1 cellular context compared by ENCODE assay signal in the genomic region with DNA sequence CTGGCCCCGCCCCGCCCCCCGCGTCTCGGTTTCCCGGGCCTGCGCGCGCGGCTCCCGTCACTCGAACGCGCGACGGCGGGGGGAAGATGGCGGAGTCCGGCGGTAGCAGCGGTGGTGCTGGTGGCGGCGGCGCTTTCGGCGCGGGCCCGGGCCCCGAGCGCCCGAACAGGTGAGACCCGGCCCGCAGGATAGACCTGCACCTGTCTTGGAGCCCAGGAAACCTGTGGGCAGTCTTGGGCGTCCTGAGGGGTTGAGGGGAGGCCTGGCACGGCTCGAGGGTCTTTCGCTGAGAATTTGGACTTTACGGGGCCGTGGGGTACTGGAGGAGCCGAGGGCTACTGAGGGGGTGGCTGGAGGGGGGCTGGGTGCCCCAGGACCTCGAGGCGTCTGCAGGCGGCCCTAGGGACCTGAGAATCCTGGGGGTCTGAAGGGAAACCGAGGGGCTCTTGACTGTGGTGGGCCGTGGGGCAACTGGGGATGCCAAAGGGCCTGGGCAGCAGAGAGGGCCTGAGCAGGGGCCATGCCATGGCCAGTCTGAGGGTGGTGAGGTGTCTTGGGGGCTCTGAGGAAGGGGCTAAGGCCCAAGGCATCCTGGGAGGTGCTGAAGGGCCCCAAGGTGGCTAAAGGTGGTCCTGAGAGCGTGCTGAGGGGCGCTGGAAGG.
TF ChIP-seq lines count a peak whose summit lies in the region.

A gene with protein sequence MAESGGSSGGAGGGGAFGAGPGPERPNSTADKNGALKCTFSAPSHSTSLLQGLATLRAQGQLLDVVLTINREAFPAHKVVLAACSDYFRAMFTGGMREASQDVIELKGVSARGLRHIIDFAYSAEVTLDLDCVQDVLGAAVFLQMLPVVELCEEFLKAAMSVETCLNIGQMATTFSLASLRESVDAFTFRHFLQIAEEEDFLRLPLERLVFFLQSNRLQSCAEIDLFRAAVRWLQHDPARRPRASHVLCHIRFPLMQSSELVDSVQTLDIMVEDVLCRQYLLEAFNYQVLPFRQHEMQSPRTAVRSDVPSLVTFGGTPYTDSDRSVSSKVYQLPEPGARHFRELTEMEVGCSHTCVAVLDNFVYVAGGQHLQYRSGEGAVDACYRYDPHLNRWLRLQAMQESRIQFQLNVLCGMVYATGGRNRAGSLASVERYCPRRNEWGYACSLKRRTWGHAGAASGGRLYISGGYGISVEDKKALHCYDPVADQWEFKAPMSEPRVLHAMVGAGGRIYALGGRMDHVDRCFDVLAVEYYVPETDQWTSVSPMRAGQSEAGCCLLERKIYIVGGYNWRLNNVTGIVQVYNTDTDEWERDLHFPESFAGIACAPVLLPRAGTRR (plus strand): TSS at position 60 of the 661 bp plus-strand sequence. CDS start 27 bp downstream, at position 87.

TF ChIP-seq in K562, 482 proteins besides CTCF, POLR2A, EP300 and RAD21 (continued from another document):
- TF ChIP-seq, protein P1, sequence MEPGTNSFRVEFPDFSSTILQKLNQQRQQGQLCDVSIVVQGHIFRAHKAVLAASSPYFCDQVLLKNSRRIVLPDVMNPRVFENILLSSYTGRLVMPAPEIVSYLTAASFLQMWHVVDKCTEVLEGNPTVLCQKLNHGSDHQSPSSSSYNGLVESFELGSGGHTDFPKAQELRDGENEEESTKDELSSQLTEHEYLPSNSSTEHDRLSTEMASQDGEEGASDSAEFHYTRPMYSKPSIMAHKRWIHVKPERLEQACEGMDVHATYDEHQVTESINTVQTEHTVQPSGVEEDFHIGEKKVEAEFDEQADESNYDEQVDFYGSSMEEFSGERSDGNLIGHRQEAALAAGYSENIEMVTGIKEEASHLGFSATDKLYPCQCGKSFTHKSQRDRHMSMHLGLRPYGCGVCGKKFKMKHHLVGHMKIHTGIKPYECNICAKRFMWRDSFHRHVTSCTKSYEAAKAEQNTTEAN (CRISPR knock-in tag; IDR thresholded peaks at IDR 0.05), result no peak
- TF ChIP-seq POLR2B (IDR thresholded peaks at IDR 0.05; ENCODE audit: low read depth, partially characterized antibody), result peak; percentile 57
- TF ChIP-seq SREBF1 (IDR thresholded peaks at IDR 0.05; ENCODE audit: borderline replicate concordance, low read depth, low read length), result no peak
- TF ChIP-seq ZZZ3 (IDR thresholded peaks at IDR 0.05), result no peak
- no peak for TF ChIP-seq ZNF143 (CRISPR knock-in tag; IDR thresholded peaks at IDR 0.05)
- no peak for TF ChIP-seq ZNF239 (CRISPR knock-in tag; IDR thresholded peaks at IDR 0.05)
- no peak for TF ChIP-seq SMAD1 (IDR thresholded peaks at IDR 0.05; ENCODE audit: low read depth, low read length, partially characterized antibody)
- no peak for TF ChIP-seq KLF16 (IDR thresholded peaks at IDR 0.05)
- TF ChIP-seq C11orf30 (IDR thresholded peaks at IDR 0.05; ENCODE audit: low read depth), result peak; percentile 87
- TF ChIP-seq, protein P2, sequence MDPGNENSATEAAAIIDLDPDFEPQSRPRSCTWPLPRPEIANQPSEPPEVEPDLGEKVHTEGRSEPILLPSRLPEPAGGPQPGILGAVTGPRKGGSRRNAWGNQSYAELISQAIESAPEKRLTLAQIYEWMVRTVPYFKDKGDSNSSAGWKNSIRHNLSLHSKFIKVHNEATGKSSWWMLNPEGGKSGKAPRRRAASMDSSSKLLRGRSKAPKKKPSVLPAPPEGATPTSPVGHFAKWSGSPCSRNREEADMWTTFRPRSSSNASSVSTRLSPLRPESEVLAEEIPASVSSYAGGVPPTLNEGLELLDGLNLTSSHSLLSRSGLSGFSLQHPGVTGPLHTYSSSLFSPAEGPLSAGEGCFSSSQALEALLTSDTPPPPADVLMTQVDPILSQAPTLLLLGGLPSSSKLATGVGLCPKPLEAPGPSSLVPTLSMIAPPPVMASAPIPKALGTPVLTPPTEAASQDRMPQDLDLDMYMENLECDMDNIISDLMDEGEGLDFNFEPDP (CRISPR knock-in tag; IDR thresholded peaks at IDR 0.05), result no peak
- TF ChIP-seq XRCC5 (IDR thresholded peaks at IDR 0.05; ENCODE audit: low read depth, low read length), result no peak
- TF ChIP-seq ZBTB8A (IDR thresholded peaks at IDR 0.05; ENCODE audit: partially characterized antibody), result no peak
- TF ChIP-seq PML (IDR thresholded peaks at IDR 0.05; ENCODE audit: low read length), result 0 out of 2 replicates have a peak, but pooled peaks have one; percentile 47
- TF ChIP-seq SP2 (IDR thresholded peaks at IDR 0.05; ENCODE audit: extremely low read depth, low read depth, low read length, poor library complexity, severe bottlenecking), result no peak
- TF ChIP-seq DIDO1 (tag; IDR thresholded peaks at IDR 0.05; ENCODE audit: low read depth), result no peak
- TF ChIP-seq, protein P3, sequence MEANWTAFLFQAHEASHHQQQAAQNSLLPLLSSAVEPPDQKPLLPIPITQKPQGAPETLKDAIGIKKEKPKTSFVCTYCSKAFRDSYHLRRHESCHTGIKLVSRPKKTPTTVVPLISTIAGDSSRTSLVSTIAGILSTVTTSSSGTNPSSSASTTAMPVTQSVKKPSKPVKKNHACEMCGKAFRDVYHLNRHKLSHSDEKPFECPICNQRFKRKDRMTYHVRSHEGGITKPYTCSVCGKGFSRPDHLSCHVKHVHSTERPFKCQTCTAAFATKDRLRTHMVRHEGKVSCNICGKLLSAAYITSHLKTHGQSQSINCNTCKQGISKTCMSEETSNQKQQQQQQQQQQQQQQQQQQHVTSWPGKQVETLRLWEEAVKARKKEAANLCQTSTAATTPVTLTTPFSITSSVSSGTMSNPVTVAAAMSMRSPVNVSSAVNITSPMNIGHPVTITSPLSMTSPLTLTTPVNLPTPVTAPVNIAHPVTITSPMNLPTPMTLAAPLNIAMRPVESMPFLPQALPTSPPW (CRISPR knock-in tag; IDR thresholded peaks at IDR 0.05), result no peak; the same call in none of the 2 replicates
